In the genomic region with DNA sequence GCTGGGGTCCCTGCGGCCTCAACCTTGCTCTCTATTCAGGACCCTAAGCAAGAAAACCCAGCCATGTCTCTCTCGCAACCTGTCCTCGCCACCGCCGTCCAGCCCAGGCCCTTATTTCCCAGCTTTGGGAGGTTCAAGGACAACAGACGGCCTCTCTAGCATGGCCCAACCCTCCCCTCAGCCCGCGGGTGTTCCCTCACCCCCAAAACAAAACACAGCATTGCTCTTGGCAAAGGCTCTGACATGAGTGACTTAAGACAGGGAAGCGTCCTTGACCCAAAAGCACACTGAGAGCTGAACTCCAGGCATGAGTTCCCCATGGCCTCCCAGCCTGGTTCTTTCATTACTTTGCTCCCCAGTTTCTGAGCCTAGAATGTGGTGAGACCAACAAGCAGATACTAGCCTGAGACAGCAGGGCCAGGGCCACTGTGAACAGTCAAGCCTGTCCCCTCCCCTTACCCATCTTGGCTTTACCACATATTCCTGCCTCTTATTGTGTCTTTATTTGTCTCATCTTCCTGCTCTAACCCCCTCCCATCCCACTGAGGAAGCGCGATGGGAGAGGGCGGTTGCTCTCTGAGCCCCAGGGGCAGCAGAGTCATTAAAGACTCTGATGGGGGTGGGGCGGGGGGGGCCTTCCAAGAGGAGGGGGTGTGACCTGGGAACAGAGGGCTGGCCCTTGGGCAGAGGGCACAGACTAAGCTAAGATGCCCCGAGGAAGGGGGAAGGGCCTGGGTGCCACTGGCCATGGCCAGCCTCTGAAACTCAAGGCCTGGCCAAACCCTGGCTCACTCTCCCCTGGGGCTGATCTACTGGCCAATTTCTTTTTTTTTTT, we compare ENCODE assay signal across 8 cellular contexts. TPM values are rescaled to one million over a fixed set of nuclear protein-coding genes. Genes with fewer than 3 reads are reported as not detected.
A peak's percentile ranks its signal among the peaks of the same experiment; 100 is the strongest.
DNase-seq lines count a peak whose midpoint lies in the region; ATAC-seq and TF ChIP-seq lines count a peak whose summit lies in the region.

No MANE protein-coding gene starts in this region.

- ATAC-seq in T-cell (replicated peaks in 1 of 4) = no peak
- no peak for ATAC-seq in gastroesophageal sphincter
- ATAC-seq in HG03342 (IDR thresholded peaks at IDR 0.05; ENCODE audit: unreplicated experiment) = no peak

- no peaks in the 10 kb centered on the region for H3K9me3 Mint-ChIP-seq in T-cell

- H3K27ac Mint-ChIP-seq in T-cell = peak overlapping the region; percentile 83 to 90

- DNase-seq in T-cell (peak in 1 of 34 experiments; percentile 17), DMS53 treated with DMSO at 0.1 percent for 48 hours (lab: John Stamatoyannopoulos, UW; ENCODE audit: unreplicated experiment) (no peak), H4 (ENCODE audit: low spot score) (no peak)
- no peak for DNase-seq in stimulated activated CD4-positive, alpha-beta T cell treated with anti-CD3 and anti-CD28 coated beads, Interleukin-4, amount 100 ng/mL, for 24 hours

- POLR2A ChIA-PET in HEK293 (lab: Yijun Ruan, JAX) (interaction anchor here (0.7 to 11.4 kb wide), 2 partner anchors 13 to 179 kb away, joined by 7 to 181 read pairs; partner anchors contain the start of gene SREBF1), T-cell (lab: Charles Lee) (interaction anchor here (0.7 to 2.8 kb wide), 3 partner anchors 11 to 519 kb away, joined by 3 to 19 read pairs (median 5); partner anchors contain the start of gene SREBF1 (in 1 of the 2))

- no peaks in the 10 kb centered on the region for H3K27me3 Mint-ChIP-seq in T-cell

- TF ChIP-seq POLR2A in gastroesophageal sphincter (IDR thresholded peaks at IDR 0.05) = no peak

- H3K36me3 ChIP-seq in HEK293 (ENCODE audit: control insufficient read depth in 2 of 2, insufficient read depth in 1 of 2, low read length in 2 of 2) = no peaks in the 10 kb centered on the region
- H3K36me3 ChIP-seq in gastroesophageal sphincter = peaks cover 0 to 17% of the 10 kb centered on the region in 2 donors
- peaks cover 6% of the 10 kb centered on the region in 3 donors for H3K36me3 ChIP-seq in skeletal muscle tissue (ENCODE audit: control insufficient read depth in 3 of 3, insufficient read depth in 3 of 3, low read length in 3 of 3)

- TF ChIP-seq EP300 in gastroesophageal sphincter (IDR thresholded peaks at IDR 0.05) = no peak

- CTCF ChIA-PET in HEK293 (lab: Yijun Ruan, JAX) (interaction anchor here (0.6 to 5.4 kb wide), 5 partner anchors 14 to 183 kb away, joined by 3 to 35 read pairs (median 4); no protein-coding TSS in a partner anchor), T-cell (lab: Charles Lee) (interaction anchor here in 1 of 2 donors (0.6 kb wide), 1 partner anchor 20 kb away, joined by 11 read pairs; no protein-coding TSS in a partner anchor)

- H3K27me3 ChIP-seq in gastroesophageal sphincter = no peaks in the 10 kb centered on the region
- H3K27me3 ChIP-seq in skeletal muscle tissue (ENCODE audit: control insufficient read depth in 3 of 3, insufficient read depth in 3 of 3, low read length in 3 of 3) = no peaks in the 10 kb centered on the region

- peak overlapping the region; percentile 28 to 76 (median 51) for H3K4me3 Mint-ChIP-seq in T-cell

- H3K4me3 ChIP-seq in HEK293 (ENCODE audit: low read depth, low read length) (no peak overlapping the region), gastroesophageal sphincter (peak overlapping the region in 1 of 2 donors; percentile 55), skeletal muscle tissue (ENCODE audit: low read length in 3 of 3) (peak overlapping the region; percentile 4 to 45 (median 10))

- peak overlapping the region; percentile 94 for H3K27ac ChIP-seq in HEK293 (ENCODE audit: extremely low read depth, low read depth, low read length)
- peak overlapping the region; percentile 66 to 86 (median 81) for H3K27ac ChIP-seq in gastroesophageal sphincter
- peak overlapping the region; percentile 100 for H3K27ac ChIP-seq in skeletal muscle tissue (ENCODE audit: low read depth, low read length)

- H3K4me1 Mint-ChIP-seq in T-cell = peaks cover 83 to 91% (median 85%) of the 10 kb centered on the region in 3 donors

- peak overlapping the region; percentile 78 to 89 (median 81) for H3K9ac ChIP-seq in skeletal muscle tissue (ENCODE audit: low read depth in 1 of 3, low read length in 3 of 3)

- H3K4me1 ChIP-seq in HEK293 (ENCODE audit: control insufficient read depth, insufficient read depth, low read length) (peaks cover 28% of the 10 kb centered on the region), gastroesophageal sphincter (peaks cover 9 to 90% (median 36%) of the 10 kb centered on the region in 3 donors), skeletal muscle tissue (ENCODE audit: control insufficient read depth in 3 of 3, insufficient read depth in 3 of 3, low read length in 3 of 3) (peaks cover 89 to 93% (median 93%) of the 10 kb centered on the region in 3 donors)

- H3K9me3 ChIP-seq in HEK293 (ENCODE audit: control insufficient read depth, insufficient read depth, low read depth, low read length) = no peaks in the 10 kb centered on the region
- H3K9me3 ChIP-seq in gastroesophageal sphincter = no peaks in the 10 kb centered on the region
- no peaks in the 10 kb centered on the region for H3K9me3 ChIP-seq in skeletal muscle tissue (ENCODE audit: control insufficient read depth in 3 of 3, low read length in 3 of 3)

- no peaks in the 10 kb centered on the region for H3K36me3 Mint-ChIP-seq in T-cell

- WGBS in gastroesophageal sphincter (ENCODE audit: low coverage in 1 of 2), 2 donors = 26 to 40% methylated on average over 1 to 5 of the region's 14 CpGs

- TF ChIP-seq CTCF in HEK293 (tag by site-specific recombination; IDR thresholded peaks at IDR 0.05) (no peak), gastroesophageal sphincter (IDR thresholded peaks at IDR 0.05) (no peak)

TF ChIP-seq in HEK293, 187 proteins besides CTCF, POLR2A, EP300 and RAD21:
- peak; percentile 14; the same call in 1 of the 2 replicates for TF ChIP-seq ZIC2 (tag by site-specific recombination; IDR thresholded peaks at IDR 0.05)
- TF ChIP-seq ZNF324 (tag by site-specific recombination; IDR thresholded peaks at IDR 0.05) = no peak
- no peak for TF ChIP-seq YY2 (tag by site-specific recombination; IDR thresholded peaks at IDR 0.05)
- no peak for TF ChIP-seq ZNF391 (tag by site-specific recombination; IDR thresholded peaks at IDR 0.05; ENCODE audit: borderline replicate concordance, low read depth)

RNA-seq across cellular contexts. Expression of gene SREBF1, which starts 11.8 kb away (rescaled TPM):
- total RNA-seq in T-cell (100 to 1,000 TPM in 2 of 5 donors, 10 to 100 TPM in 3; 24.6 to 279 (median 38.9) TPM), gastroesophageal sphincter (10 to 100 TPM; 16.1 to 90.7 (median 56.1) TPM), skeletal muscle tissue (23.0 TPM)
- total RNA-seq in H4 (2014; rRNA removed; shearing (Covaris generic)) = 63.9 and 65.8 TPM in 2 replicates
